ENCODE assay signal across 14 cellular contexts in genomic region chr5:119016125-119016774, GRCh38. TPM values are rescaled to one million over a fixed set of nuclear protein-coding genes. Genes with fewer than 3 reads are reported as not detected.
A peak's percentile ranks its signal among the peaks of the same experiment; 100 is the strongest.
DNase-seq lines count a peak whose midpoint lies in the region; ATAC-seq, FAIRE-seq and TF ChIP-seq lines count a peak whose summit lies in the region.
"Had no signal": no experiment of that assay in that cellular context is flagged by ENCODE, and none has a peak within 500 bp of the region (broad histone marks: within the 10 kb centered on the region; RNA-seq: fewer than 3 reads in every experiment).

No MANE protein-coding gene starts in this region.

- H3K27ac ChIP-seq in CD4-positive, alpha-beta memory T cell (ENCODE audit: low read depth, low read length) = no peak overlapping the region
- H3K27ac ChIP-seq: left lung had no signal

- DNase-seq in left colon (no peak), HTR-8/SVneo (ENCODE audit: insufficient read length, low spot score) (no peak), omental fat pad (ENCODE audit: low spot score) (no peak)
- no peak for DNase-seq in CD4-positive, alpha-beta memory T cell
- DNase-seq: activated CD4-positive, alpha-beta T cell treated with anti-CD3 and anti-CD28 coated beads for 4 hours; DND-41; left lung; posterior cingulate gyrus; Right ventricle myocardium superior had no signal

- no peaks in the 10 kb centered on the region for H3K36me3 ChIP-seq in CD4-positive, alpha-beta memory T cell (ENCODE audit: insufficient read depth, low read length)
- H3K36me3 ChIP-seq: left lung had no signal

- no peaks in the 10 kb centered on the region for H3K27me3 Mint-ChIP-seq in dendritic cell treated with granulocyte-macrophage colony-stimulating factor and Interleukin-4, amounts not matched to agents 40 ng/mL and 50 ng/mL, for 4 days
- H3K27me3 Mint-ChIP-seq in CD4-positive, alpha-beta memory T cell = no peaks in the 10 kb centered on the region

- no peak overlapping the region for H3K4me3 ChIP-seq in CD4-positive, alpha-beta memory T cell (ENCODE audit: low read length in 2 of 2)
- H3K4me3 ChIP-seq: left lung had no signal

- FAIRE-seq in HTR-8/SVneo (lab: Jason Lieb, UNC) = no peak

- no peak overlapping the region for H3K4me3 Mint-ChIP-seq in dendritic cell treated with granulocyte-macrophage colony-stimulating factor and Interleukin-4, amounts not matched to agents 40 ng/mL and 50 ng/mL, for 4 days
- H3K4me3 Mint-ChIP-seq in CD4-positive, alpha-beta memory T cell = no peak overlapping the region

- H3K36me3 Mint-ChIP-seq in dendritic cell treated with granulocyte-macrophage colony-stimulating factor and Interleukin-4, amounts not matched to agents 40 ng/mL and 50 ng/mL, for 4 days (ENCODE audit: low read depth) = no peaks in the 10 kb centered on the region
- H3K36me3 Mint-ChIP-seq in CD4-positive, alpha-beta memory T cell = no peaks in the 10 kb centered on the region

- no peaks in the 10 kb centered on the region for H3K27me3 ChIP-seq in CD4-positive, alpha-beta memory T cell (ENCODE audit: insufficient read depth, low read length)
- H3K27me3 ChIP-seq: left lung had no signal

- no peak for TF ChIP-seq CTCF in omental fat pad (IDR thresholded peaks at IDR 0.05)

- POLR2A ChIA-PET in CD4-positive, alpha-beta memory T cell (lab: Charles Lee; ENCODE audit: partially characterized antibody) = no interaction called here

- H3K9me3 Mint-ChIP-seq in dendritic cell treated with granulocyte-macrophage colony-stimulating factor and Interleukin-4, amounts not matched to agents 40 ng/mL and 50 ng/mL, for 4 days = no peaks in the 10 kb centered on the region
- no peaks in the 10 kb centered on the region for H3K9me3 Mint-ChIP-seq in CD4-positive, alpha-beta memory T cell

- intact Hi-C loops in dendritic cell treated with granulocyte-macrophage colony-stimulating factor and Interleukin-4, amounts not matched to agents 40 ng/mL and 50 ng/mL, for 4 days (cut with micrococcal nuclease) = no loop called here
- intact Hi-C loops in left colon (cut with DNase I, micrococcal nuclease) = no loop called here
- intact Hi-C loops in CD4-positive, alpha-beta memory T cell (cut with micrococcal nuclease) = no loop called here

- ATAC-seq in GM18873 (IDR thresholded peaks at IDR 0.05; ENCODE audit: low FRiP score, unreplicated experiment) (peak; percentile 88), GM21737 (IDR thresholded peaks at IDR 0.05; ENCODE audit: unreplicated experiment) (peak; percentile 63), HG03378 (IDR thresholded peaks at IDR 0.05; ENCODE audit: unreplicated experiment) (peak; percentile 88), left colon (no peak), omental fat pad (ENCODE audit: low FRiP score) (no peak)
- ATAC-seq: esophagus mucosa, left lung had no signal

- CTCF ChIA-PET in CD4-positive, alpha-beta memory T cell (lab: Charles Lee; ENCODE audit: partially characterized antibody) = no interaction called here

- H3K4me1 Mint-ChIP-seq in dendritic cell treated with granulocyte-macrophage colony-stimulating factor and Interleukin-4, amounts not matched to agents 40 ng/mL and 50 ng/mL, for 4 days (ENCODE audit: low read depth) = peaks cover 27% of the 10 kb centered on the region
- no peaks in the 10 kb centered on the region for H3K4me1 Mint-ChIP-seq in CD4-positive, alpha-beta memory T cell

- H3K4me1 ChIP-seq in CD4-positive, alpha-beta memory T cell (ENCODE audit: insufficient read depth, low read length) = no peaks in the 10 kb centered on the region

- H3K9me3 ChIP-seq in CD4-positive, alpha-beta memory T cell (ENCODE audit: control insufficient read depth in 1 of 2, low read length in 2 of 2) = no peaks in the 10 kb centered on the region
- H3K9me3 ChIP-seq: left lung had no signal

- H3K27ac Mint-ChIP-seq in dendritic cell treated with granulocyte-macrophage colony-stimulating factor and Interleukin-4, amounts not matched to agents 40 ng/mL and 50 ng/mL, for 4 days = peak overlapping the region; percentile 6
- no peak overlapping the region for H3K27ac Mint-ChIP-seq in CD4-positive, alpha-beta memory T cell

RNA-seq across cellular contexts. Expression of gene DTWD2, which starts 27.9 kb away (rescaled TPM):
- total RNA-seq in left colon = 10 to 100 TPM; 11.9 to 12.4 TPM
- 1 to 10 TPM; 2.8 to 7.1 (median 3.4) TPM for total RNA-seq in omental fat pad
- 1 to 10 TPM; 3.5 TPM for total RNA-seq in CD4-positive, alpha-beta memory T cell
- polyA plus RNA-seq in CD4-positive, alpha-beta memory T cell = 1 to 10 TPM; 2.0 to 3.0 TPM

RNA-seq across cellular contexts. Expression of gene DMXL1, which starts 54.6 kb away (rescaled TPM):
- total RNA-seq in left colon (10 to 100 TPM; 48.0 to 49.6 TPM), omental fat pad (10 to 100 TPM; 40.7 to 80.9 (median 46.6) TPM)
- total RNA-seq in CD4-positive, alpha-beta memory T cell = 10 to 100 TPM; 33.2 to 37.9 TPM
- polyA plus RNA-seq in CD4-positive, alpha-beta memory T cell = 10 to 100 TPM; 10.3 to 13.7 TPM

Comparison
In these comparisons a context has a peak if more than half of its experiments do, and no peak if none do; other contexts are left out.
1. ATAC-seq: peak in GM18873 (single experiment), GM21737 (single experiment) and HG03378 (single experiment); none in left colon (single experiment) and omental fat pad (single experiment).